ENCODE assay signal across 7 cellular contexts in genomic region chr1:108232183-108232582, GRCh38. TPM values are rescaled to one million over a fixed set of nuclear protein-coding genes. Genes with fewer than 3 reads are reported as not detected.
"Had no signal": no experiment of that assay in that cellular context is flagged by ENCODE, and none has a peak within 500 bp of the region (broad histone marks: within the 10 kb centered on the region; RNA-seq: fewer than 3 reads in every experiment).

No MANE protein-coding gene starts in this region.

RNA-seq across cellular contexts. Expression of gene NBPF4, which starts 11.7 kb away (rescaled TPM):
- total RNA-seq: GM23248, GM23338, H1, H4, H7, H9, HFFc6 had no signal
